Comparison of ENCODE assay signal across 18 cellular contexts in genomic region chr19:839146-839872, GRCh38. TPM values are rescaled to one million over a fixed set of nuclear protein-coding genes. Genes with fewer than 3 reads are reported as not detected.
"Had no signal": no experiment of that assay in that cellular context is flagged by ENCODE, and none has a peak within 500 bp of the region (broad histone marks: within the 10 kb centered on the region; RNA-seq: fewer than 3 reads in every experiment).

No MANE protein-coding gene starts in this region.

- H3K4me2 ChIP-seq: smooth muscle cell had no signal

- H3K4me1 Mint-ChIP-seq: activated CD4-positive, alpha-beta memory T cell treated with anti-CD3 and anti-CD28 coated beads, Interleukin-2, amount 10 ng/mL, durations not matched to agents 7 days and 5 days; activated CD4-positive, alpha-beta T cell treated with anti-CD3 and anti-CD28 coated beads for 36 hours had no signal

- H3K4me3 ChIP-seq: dorsolateral prefrontal cortex, lower lobe of right lung, smooth muscle cell, tibial artery, vagina had no signal

- H3K9me3 ChIP-seq: lower lobe of right lung, tibial artery, vagina had no signal

- H3K36me3 ChIP-seq: lower lobe of right lung, tibial artery, vagina had no signal

- ATAC-seq: activated CD4-positive, alpha-beta T cell treated with anti-CD3 and anti-CD28 coated beads for 36 hours; lower lobe of right lung; naive thymus-derived CD4-positive, alpha-beta T cell; right cardiac atrium had no signal

- H3K4me3 Mint-ChIP-seq: activated CD4-positive, alpha-beta memory T cell treated with anti-CD3 and anti-CD28 coated beads, Interleukin-2, amount 10 ng/mL, durations not matched to agents 7 days and 5 days; activated CD4-positive, alpha-beta T cell treated with anti-CD3 and anti-CD28 coated beads for 36 hours; naive thymus-derived CD4-positive, alpha-beta T cell had no signal

- H3K27ac Mint-ChIP-seq: activated CD4-positive, alpha-beta memory T cell treated with anti-CD3 and anti-CD28 coated beads, Interleukin-2, amount 10 ng/mL, durations not matched to agents 7 days and 5 days; activated CD4-positive, alpha-beta T cell treated with anti-CD3 and anti-CD28 coated beads for 36 hours; naive thymus-derived CD4-positive, alpha-beta T cell had no signal

- H3K27ac ChIP-seq: dorsolateral prefrontal cortex, lower lobe of right lung, tibial artery, vagina, VCaP had no signal

- DNase-seq: activated CD4-positive, alpha-beta memory T cell treated with anti-CD3 and anti-CD28 coated beads, Interleukin-2, amount 10 ng/mL, durations not matched to agents 7 days and 5 days; activated CD4-positive, alpha-beta T cell treated with anti-CD3 and anti-CD28 coated beads for 36 hours; activated T-cell treated with anti-CD3 and anti-CD28 coated beads, Interleukin-2, amount 50 U/mL, for 48 hours; aorta; dorsolateral prefrontal cortex; hypothalamus; lower lobe of right lung; naive thymus-derived CD4-positive, alpha-beta T cell; posterior cingulate gyrus; T1000; tibial artery had no signal

- FAIRE-seq: bronchial epithelial cell had no signal

- H3K27me3 ChIP-seq: vagina had no signal

RNA-seq across cellular contexts. Expression of gene PRTN3, which starts 1.5 kb away (rescaled TPM):
- total RNA-seq: activated CD4-positive, alpha-beta memory T cell treated with anti-CD3 and anti-CD28 coated beads, Interleukin-2, amount 10 ng/mL, durations not matched to agents 7 days and 5 days; activated CD4-positive, alpha-beta T cell treated with anti-CD3 and anti-CD28 coated beads for 36 hours; aorta; bronchial epithelial cell; chondrocyte; lower lobe of right lung; right cardiac atrium; smooth muscle cell; vagina had no signal
- polyA plus RNA-seq: aorta; esophagus; naive thymus-derived CD4-positive, alpha-beta T cell; right cardiac atrium; smooth muscle cell had no signal

RNA-seq across cellular contexts. Expression of gene AZU1, which starts 11.7 kb away (rescaled TPM):
- total RNA-seq: activated CD4-positive, alpha-beta memory T cell treated with anti-CD3 and anti-CD28 coated beads, Interleukin-2, amount 10 ng/mL, durations not matched to agents 7 days and 5 days; activated CD4-positive, alpha-beta T cell treated with anti-CD3 and anti-CD28 coated beads for 36 hours; bronchial epithelial cell; right cardiac atrium; vagina had no signal
- polyA plus RNA-seq: esophagus; naive thymus-derived CD4-positive, alpha-beta T cell had no signal

RNA-seq across cellular contexts. Expression of gene ELANE, which starts 12.8 kb away (rescaled TPM):
- total RNA-seq: activated CD4-positive, alpha-beta memory T cell treated with anti-CD3 and anti-CD28 coated beads, Interleukin-2, amount 10 ng/mL, durations not matched to agents 7 days and 5 days; activated CD4-positive, alpha-beta T cell treated with anti-CD3 and anti-CD28 coated beads for 36 hours; bronchial epithelial cell; chondrocyte; smooth muscle cell; vagina had no signal
- polyA plus RNA-seq: aorta; naive thymus-derived CD4-positive, alpha-beta T cell; smooth muscle cell had no signal

RNA-seq across cellular contexts. Expression of gene PLPPR3, which starts 17.6 kb away (rescaled TPM):
- total RNA-seq: activated CD4-positive, alpha-beta memory T cell treated with anti-CD3 and anti-CD28 coated beads, Interleukin-2, amount 10 ng/mL, durations not matched to agents 7 days and 5 days; activated CD4-positive, alpha-beta T cell treated with anti-CD3 and anti-CD28 coated beads for 36 hours; aorta; bronchial epithelial cell; naive thymus-derived CD4-positive, alpha-beta T cell; right cardiac atrium; vagina had no signal
- polyA plus RNA-seq: aorta; esophagus; naive thymus-derived CD4-positive, alpha-beta T cell had no signal

RNA-seq across cellular contexts. Expression of gene CFD, which starts 20.2 kb away (rescaled TPM):
- total RNA-seq: smooth muscle cell had no signal
